In the genomic region with DNA sequence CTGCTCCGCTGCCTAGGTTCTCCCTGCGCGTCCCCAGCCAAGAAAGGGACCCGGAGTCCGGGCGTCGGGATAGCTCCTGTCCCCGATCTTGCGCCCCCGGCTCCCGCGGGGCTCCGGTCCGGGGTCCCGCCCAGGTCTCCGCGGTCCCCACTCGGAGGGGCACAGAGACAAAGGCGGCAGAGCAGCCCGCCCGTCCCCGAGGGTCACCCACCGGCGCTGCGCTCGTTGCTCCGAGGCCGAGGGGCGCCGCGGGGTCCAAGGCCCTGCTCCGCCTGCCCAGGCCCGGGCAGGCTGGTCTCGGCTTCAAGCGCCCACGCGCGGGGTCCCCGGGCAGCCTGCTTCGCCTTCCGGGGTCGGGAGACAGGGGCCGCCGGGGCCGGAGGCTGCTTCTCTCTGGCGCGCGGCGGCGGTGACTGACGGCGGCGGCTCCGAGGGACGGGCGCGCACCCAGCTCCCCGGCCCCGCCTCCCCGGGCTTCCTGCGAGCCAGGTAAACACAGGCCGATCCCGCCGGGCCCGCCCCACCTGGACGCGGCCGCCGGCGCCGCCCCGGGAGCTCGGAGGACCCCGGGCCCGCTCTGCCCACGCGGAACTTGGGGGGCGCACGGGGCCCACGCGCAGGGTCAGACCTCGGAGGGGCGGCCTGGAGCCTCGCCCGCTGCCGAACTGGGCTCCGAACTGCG, we compare ENCODE assay signal across 8 cellular contexts. TPM values are rescaled to one million over a fixed set of nuclear protein-coding genes. Genes with fewer than 3 reads are reported as not detected.
A peak's percentile ranks its signal among the peaks of the same experiment; 100 is the strongest.
DNase-seq lines count a peak whose midpoint lies in the region; ATAC-seq lines count a peak whose summit lies in the region.

A gene (minus strand): TSS at position 415 of the 682 bp plus-strand sequence. CDS start 27,522 bp downstream, outside the sequence.

- H3K27ac ChIP-seq in ACC112 (ENCODE audit: low read depth, low read length) (peak within 1 kb of the TSS; percentile 23; the same call in 1 of the 2 replicates), trophoblast cell (ENCODE audit: low read depth, low read length) (no peak within 1 kb of the TSS)

- H3K9me3 ChIP-seq in trophoblast cell (ENCODE audit: insufficient read depth, low read depth, low read length): no peaks in the 10 kb centered on the region

- peak within 1 kb of the TSS; percentile 76 for H2AFZ ChIP-seq in ACC112 (ENCODE audit: low read length, unreplicated experiment)
- peak within 1 kb of the TSS; percentile 78 for H2AFZ ChIP-seq in trophoblast cell (ENCODE audit: insufficient read depth, low read length, poor library complexity)

- peak within 1 kb of the TSS; percentile 80 for H3K14ac ChIP-seq in trophoblast cell (ENCODE audit: low read length)

- H3K79me2 ChIP-seq in ACC112 (ENCODE audit: control insufficient read depth, insufficient read depth, low read length, unreplicated experiment): peaks cover 8% of the 10 kb centered on the region
- peaks cover 9% of the 10 kb centered on the region for H3K79me2 ChIP-seq in trophoblast cell (ENCODE audit: control insufficient read depth, insufficient read depth, low read length, poor library complexity)

- H3K27me3 ChIP-seq in ACC112 (ENCODE audit: insufficient read depth, low read length): no peaks in the 10 kb centered on the region
- H3K27me3 ChIP-seq in trophoblast cell (ENCODE audit: insufficient read depth, low read length): peaks cover 3% of the 10 kb centered on the region

- H3K23ac ChIP-seq in trophoblast cell (ENCODE audit: low read length): no peak within 1 kb of the TSS

- no peaks in the 10 kb centered on the region for H3K36me3 ChIP-seq in ACC112 (ENCODE audit: insufficient read depth, low read length)
- H3K36me3 ChIP-seq in trophoblast cell (ENCODE audit: control insufficient read depth in 1 of 2, insufficient read depth in 2 of 2, low read length in 2 of 2): no peaks in the 10 kb centered on the region

- H2BK12ac ChIP-seq in trophoblast cell (ENCODE audit: low read length): no peak within 1 kb of the TSS

- H4K8ac ChIP-seq in trophoblast cell (ENCODE audit: low read depth, low read length): peak within 1 kb of the TSS; percentile 66

- H2AK5ac ChIP-seq in trophoblast cell (ENCODE audit: low read length): no peak within 1 kb of the TSS

- peak within 1 kb of the TSS; percentile 95 for H3K4me3 ChIP-seq in ACC112 (ENCODE audit: low read depth, low read length)
- peak within 1 kb of the TSS; percentile 78 for H3K4me3 ChIP-seq in trophoblast cell (ENCODE audit: low read depth, low read length)

- peak within 1 kb of the TSS; percentile 44 for H3K4ac ChIP-seq in trophoblast cell (ENCODE audit: low read depth, low read length)

- no CpG with 5 or more reads among the region's 88 CpGs for WGBS in trophoblast cell (ENCODE audit: extremely low coverage, insufficient coverage, insufficient read length)

- H4K12ac ChIP-seq in trophoblast cell (ENCODE audit: low read depth, low read length): peak within 1 kb of the TSS; percentile 87

- peak within 1 kb of the TSS; percentile 41 for H2BK5ac ChIP-seq in trophoblast cell (ENCODE audit: low read depth, low read length, poor library complexity)

- H3K18ac ChIP-seq in trophoblast cell (ENCODE audit: low read length): peak within 1 kb of the TSS; percentile 90

- peak within 1 kb of the TSS; percentile 76 for H3K9ac ChIP-seq in trophoblast cell (ENCODE audit: low read length)

- DNase-seq in NOMO-1 treated with DMSO at 0.1 percent for 48 hours (lab: John Stamatoyannopoulos, UW; ENCODE audit: unreplicated experiment) (peak; percentile 27), germinal center (ENCODE audit: low spot score) (peak; percentile 71), trophoblast cell (peak in 1 of 2 donors; percentile 69), AG08395 (ENCODE audit: low spot score) (no peak)
- DNase-seq in activated T-helper 9 cell treated with anti-CD3 and anti-CD28 coated beads, Interleukin-2, amount 50 U/mL, for 16 hours (ENCODE audit: low read depth): peak; percentile 63

- H3K4me1 ChIP-seq in ACC112 (ENCODE audit: control insufficient read depth, insufficient read depth, low read length, unreplicated experiment) (peaks cover 26% of the 10 kb centered on the region), trophoblast cell (ENCODE audit: control insufficient read depth in 1 of 2, insufficient read depth in 2 of 2, low read length in 2 of 2) (peaks cover 9 to 24% of the 10 kb centered on the region in 2 experiments)

- H3K4me2 ChIP-seq in trophoblast cell (ENCODE audit: low read length): peak within 1 kb of the TSS; percentile 97

- H2BK120ac ChIP-seq in trophoblast cell (ENCODE audit: insufficient read depth, low read length, poor library complexity): peak within 1 kb of the TSS; percentile 56

- H4K91ac ChIP-seq in trophoblast cell (ENCODE audit: low read depth, low read length): peak within 1 kb of the TSS; percentile 80

- H3K79me1 ChIP-seq in trophoblast cell (ENCODE audit: low read length): peaks cover 19% of the 10 kb centered on the region

- ATAC-seq in GM18909 (IDR thresholded peaks at IDR 0.05; ENCODE audit: poor library complexity, unreplicated experiment) (peak; percentile 62), HG03135 (IDR thresholded peaks at IDR 0.05; ENCODE audit: unreplicated experiment) (peak; percentile 64)

RNA-seq across cellular contexts. Expression of the gene that starts here (rescaled TPM):
- 8.4 and 9.2 TPM in 2 replicates for polyA plus RNA-seq in trophoblast cell (2013)
